In the genomic region with DNA sequence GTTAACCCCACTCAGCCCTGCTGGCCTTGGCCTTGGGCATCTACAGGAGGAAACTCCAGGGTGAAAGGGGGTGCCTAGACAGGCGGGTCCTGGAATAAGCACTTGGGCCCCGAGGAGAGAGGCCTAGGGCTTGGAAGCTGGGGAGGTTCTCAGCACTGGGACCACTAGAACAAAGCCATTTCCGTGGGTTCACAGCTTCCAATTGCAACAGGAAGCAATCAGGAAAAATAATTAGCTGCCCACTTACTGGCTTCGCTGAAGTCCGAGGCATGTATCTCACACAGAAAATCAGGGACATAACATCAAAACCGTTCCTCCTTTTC, we compare ENCODE assay signal across 8 cellular contexts.
A peak's percentile ranks its signal among the peaks of the same experiment; 100 is the strongest.
DNase-seq lines count a peak whose midpoint lies in the region; ATAC-seq, FAIRE-seq and TF ChIP-seq lines count a peak whose summit lies in the region.

No MANE protein-coding gene starts in this region.

- H3K4me1 Mint-ChIP-seq in mesothelial cell of epicardium, result peaks cover 27% of the 10 kb centered on the region

- H3K9me3 ChIP-seq in heart right ventricle (no peaks in the 10 kb centered on the region), K562 (replicated peaks; ENCODE audit: control insufficient read depth, insufficient read depth, low read depth, low read length) (no peaks in the 10 kb centered on the region), uterus (no peaks in the 10 kb centered on the region)

- H3K4me1 ChIP-seq in heart right ventricle, result peaks cover 26 to 60% (median 52%) of the 10 kb centered on the region in 9 donors
- peaks cover 6 to 41% of the 10 kb centered on the region in 2 experiments; a peak in 4 of 5 replicates for H3K4me1 ChIP-seq in K562 (replicated peaks in 1 of 2; ENCODE audit: control insufficient read depth in 2 of 2, insufficient read depth in 2 of 2, low read length in 2 of 2)
- H3K4me1 ChIP-seq in uterus, result no peaks in the 10 kb centered on the region

- peak overlapping the region; percentile 86 for H3K4me3 Mint-ChIP-seq in mesothelial cell of epicardium

- POLR2A ChIA-PET in K562 (lab: Yijun Ruan, JAX), result interaction anchor here (0.5 to 1.1 kb wide), 6 partner anchors 8 to 44 kb away, joined by 3 to 6 read pairs (median 3); no protein-coding TSS in a partner anchor
- POLR2A ChIA-PET in GM10248 (lab: Yijun Ruan, JAX), result no interaction called here

- no peak for FAIRE-seq in K562 (lab: Jason Lieb, UNC)

- intact Hi-C loops in heart right ventricle (cut with DNase I) (loop anchor here in 7 of 10 donors (5.0 kb wide), 3 partner anchors 36 to 44 kb away; no protein-coding TSS in a partner anchor), cardiac septum (cut with DNase I) (loop anchor here (5.0 kb wide), 1 partner anchor 41 kb away; no protein-coding TSS in a partner anchor), K562 (cut with micrococcal nuclease) (no loop called here), uterus (cut with DNase I; ENCODE audit: low total_unique reads) (no loop called here)

- peak overlapping the region; percentile 95 for H3K27ac Mint-ChIP-seq in mesothelial cell of epicardium

- ATAC-seq in heart right ventricle (peak in 5 of 8 donors; percentile 10 to 43 (median 39)), K562 (peak; percentile 19)

- DNase-seq in heart right ventricle, result no peak
- no peak for DNase-seq in cardiac septum (ENCODE audit: low spot score)
- peak in 1 of 4 experiments; percentile 9 for DNase-seq in K562 (ENCODE audit: extremely low read depth in 1 of 4, low spot score in 3 of 4)
- no peak for DNase-seq in mesothelial cell of epicardium (ENCODE audit: low spot score in 2 of 2, unreplicated experiment in 2 of 2)
- no peak for DNase-seq in uterus
- DNase-seq in GM10248 (ENCODE audit: extremely low spot score), result no peak
- no peak for DNase-seq in stimulated activated CD4-positive, alpha-beta T cell treated with anti-CD3 and anti-CD28 coated beads, Interleukin-2, amount 100 ng/mL, for 24 hours
- DNase-seq in SK-N-DZ (ENCODE audit: low spot score), result no peak

- H3K9me1 ChIP-seq in K562 (ENCODE audit: control insufficient read depth, insufficient read depth, low read length), result no peaks in the 10 kb centered on the region

- in situ Hi-C loops in K562 (cut with MboI), result no loop called here

- no peak overlapping the region for H2AFZ ChIP-seq in K562 (ENCODE audit: low read depth, low read length)

- CTCF ChIA-PET in K562 (lab: Yijun Ruan, JAX; ENCODE audit: low intra/inter-chr PET ratio), result no interaction called here
- CTCF ChIA-PET in GM10248 (lab: Yijun Ruan, JAX), result interaction anchor here (1.2 to 1.4 kb wide), 2 partner anchors 16 to 31 kb away, joined by 3 to 5 read pairs; no protein-coding TSS in a partner anchor

- no peak for TF ChIP-seq EP300 in K562 (IDR thresholded peaks at IDR 0.05; ENCODE audit: low read length)

- peak overlapping the region; percentile 82 for H3K4me2 ChIP-seq in K562 (ENCODE audit: insufficient read depth, low read length)

- no peak for TF ChIP-seq RAD21 in K562 (CRISPR knock-in tag; conservative IDR thresholded peaks at IDR 0.05 in 1 of 2, IDR thresholded peaks at IDR 0.05 in 1 of 2)

- H3K27me3 Mint-ChIP-seq in mesothelial cell of epicardium (ENCODE audit: low read depth), result no peaks in the 10 kb centered on the region

- H3K9me3 Mint-ChIP-seq in mesothelial cell of epicardium, result no peaks in the 10 kb centered on the region

- no peak for TF ChIP-seq CTCF in heart right ventricle (IDR thresholded peaks at IDR 0.05)
- TF ChIP-seq CTCF in K562 (IDR thresholded peaks at IDR 0.05 in 2 of 3, conservative IDR thresholded peaks at IDR 0.05 in 1 of 3; ENCODE audit: insufficient read depth in 2 of 3, low read depth in 1 of 3, low read length in 3 of 3), result no peak
- TF ChIP-seq CTCF in mesothelial cell of epicardium (IDR thresholded peaks at IDR 0.05; ENCODE audit: unreplicated experiment), result no peak
- no peak for TF ChIP-seq CTCF in uterus (IDR thresholded peaks at IDR 0.05)
- TF ChIP-seq CTCF in GM10248 (IDR thresholded peaks at IDR 0.05; ENCODE audit: control extremely low read depth, extremely low read depth, low read depth, missing control alignments), result no peak

- H3K27ac ChIP-seq in heart right ventricle (peak overlapping the region; percentile 81 to 97 (median 92)), K562 (ENCODE audit: extremely low read depth, low read depth, low read length) (peak overlapping the region; percentile 80), uterus (peak overlapping the region; percentile 86 to 95)

- H3K4me3 ChIP-seq in heart right ventricle, result peak overlapping the region in 8 of 10 donors; percentile 67 to 97 (median 74)
- peak overlapping the region; percentile 71 for H3K4me3 ChIP-seq in K562
- H3K4me3 ChIP-seq in uterus, result no peak overlapping the region

- no peaks in the 10 kb centered on the region for H3K27me3 ChIP-seq in heart right ventricle
- H3K27me3 ChIP-seq in K562 (ENCODE audit: control insufficient read depth in 2 of 2, insufficient read depth in 2 of 2, low read length in 2 of 2), result no peaks in the 10 kb centered on the region
- H3K27me3 ChIP-seq in uterus, result no peaks in the 10 kb centered on the region

- no peaks in the 10 kb centered on the region for H3K36me3 Mint-ChIP-seq in mesothelial cell of epicardium

- TSS peak; percentile 56 for BruUV-seq in K562 (replicated peaks; lab: Mats Ljungman, UMichigan)

- peaks cover 64% of the 10 kb centered on the region for H3K79me2 ChIP-seq in K562 (ENCODE audit: control insufficient read depth, insufficient read depth, low read length)

- peak overlapping the region; percentile 66 to 87 for H3K9ac ChIP-seq in K562 (ENCODE audit: insufficient read depth in 1 of 2, low read depth in 2 of 2, low read length in 2 of 2)

- no peak for TF ChIP-seq POLR2A in K562 (conservative IDR thresholded peaks at IDR 0.05)
- no peak for TF ChIP-seq POLR2A in uterus (IDR thresholded peaks at IDR 0.05)

- H3K36me3 ChIP-seq in heart right ventricle (no peaks in the 10 kb centered on the region), K562 (ENCODE audit: control insufficient read depth, insufficient read depth, low read length) (no peaks in the 10 kb centered on the region), uterus (no peaks in the 10 kb centered on the region)

- H4K20me1 ChIP-seq in K562 (replicated peaks; ENCODE audit: control insufficient read depth, insufficient read depth, low read length), result peaks cover 13% of the 10 kb centered on the region; the same call in 1 of the 2 replicates

- WGBS in heart right ventricle, 2 donors, result 22 to 39% methylated on average over 6 of the region's 6 CpGs
- 5% methylated on average over 6 of the region's 6 CpGs for WGBS in K562 (ENCODE audit: insufficient coverage, low coverage, missing lambda C conversion rate)

TF ChIP-seq in K562, 482 proteins besides CTCF, POLR2A, EP300 and RAD21:
- TF ChIP-seq, protein P1, sequence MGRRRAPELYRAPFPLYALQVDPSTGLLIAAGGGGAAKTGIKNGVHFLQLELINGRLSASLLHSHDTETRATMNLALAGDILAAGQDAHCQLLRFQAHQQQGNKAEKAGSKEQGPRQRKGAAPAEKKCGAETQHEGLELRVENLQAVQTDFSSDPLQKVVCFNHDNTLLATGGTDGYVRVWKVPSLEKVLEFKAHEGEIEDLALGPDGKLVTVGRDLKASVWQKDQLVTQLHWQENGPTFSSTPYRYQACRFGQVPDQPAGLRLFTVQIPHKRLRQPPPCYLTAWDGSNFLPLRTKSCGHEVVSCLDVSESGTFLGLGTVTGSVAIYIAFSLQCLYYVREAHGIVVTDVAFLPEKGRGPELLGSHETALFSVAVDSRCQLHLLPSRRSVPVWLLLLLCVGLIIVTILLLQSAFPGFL (CRISPR knock-in tag; IDR thresholded peaks at IDR 0.05), result no peak
- TF ChIP-seq RBBP5 (IDR thresholded peaks at IDR 0.05; ENCODE audit: borderline replicate concordance, insufficient read depth, low read length, poor library complexity, severe bottlenecking), result peak; percentile 5
- TF ChIP-seq RBM22 (IDR thresholded peaks at IDR 0.05; ENCODE audit: low read depth, low read length, poor library complexity, severe bottlenecking), result no peak

Comparison
In these comparisons a context has a peak if more than half of its experiments do, and no peak if none do; other contexts are left out.
1. H3K4me3 ChIP-seq: peak in heart right ventricle (8 of 10) and K562 (single experiment); none in uterus (0 of 2).
2. intact Hi-C loops: an anchor here in heart right ventricle (5.0 kb wide) and cardiac septum (5.0 kb wide); none called in K562 and uterus.
3. Peak in every context shown above with its lines, with median percentiles within 50 percentile points of each other: H3K27ac ChIP-seq.